ENCODE assay signal across 6 cellular contexts in genomic region chr2:170466632-170467031, GRCh38.
"Had no signal": no experiment of that assay in that cellular context is flagged by ENCODE, and none has a peak within 500 bp of the region (broad histone marks: within the 10 kb centered on the region; RNA-seq: fewer than 3 reads in every experiment).

No MANE protein-coding gene starts in this region.

- H3K27ac ChIP-seq: GM23248 had no signal

- H3K4me1 ChIP-seq: HAP-1 had no signal

- DNase-seq: GM23248, GOT3, H7, IMR-90, KBM-7 had no signal

- H3K4me3 ChIP-seq: GM23248, HAP-1 had no signal

- H3K9me3 ChIP-seq: HAP-1 had no signal

- H3K9ac ChIP-seq: GM23248 had no signal

- H3K36me3 ChIP-seq: HAP-1 had no signal
